ENCODE assay signal across 25 cellular contexts in the genomic region with DNA sequence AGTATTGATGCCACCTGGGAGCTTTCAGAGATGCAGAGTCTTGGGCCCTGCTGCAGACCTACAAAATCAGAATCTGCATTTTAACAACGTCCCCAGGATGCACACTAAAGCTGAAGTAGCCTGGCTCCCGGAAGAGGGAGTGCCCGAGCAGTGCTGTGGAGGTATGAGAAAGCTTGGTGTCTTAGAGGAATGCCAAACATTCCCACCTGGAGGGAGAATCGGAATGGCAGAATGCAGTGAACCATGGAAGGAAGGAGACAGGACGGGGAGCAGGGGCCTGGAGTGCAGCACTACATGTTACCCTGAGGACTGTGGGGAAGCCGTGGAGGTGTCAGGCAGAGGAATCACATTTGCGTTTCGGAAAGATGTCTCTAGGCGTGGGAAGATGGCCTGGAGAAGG.
A peak's percentile ranks its signal among the peaks of the same experiment; 100 is the strongest.
DNase-seq lines count a peak whose midpoint lies in the region; ATAC-seq lines count a peak whose summit lies in the region.
"Had no signal": no experiment of that assay in that cellular context is flagged by ENCODE, and none has a peak within 500 bp of the region (broad histone marks: within the 10 kb centered on the region; RNA-seq: fewer than 3 reads in every experiment).

No MANE protein-coding gene starts in this region.

- H3K4me3 Mint-ChIP-seq in central memory CD8-positive, alpha-beta T cell, result no peak overlapping the region
- H3K4me3 Mint-ChIP-seq: activated CD4-positive, alpha-beta T cell treated with anti-CD3 and anti-CD28 coated beads for 36 hours; activated CD8-positive, alpha-beta memory T cell treated with anti-CD3 and anti-CD28 coated beads, Interleukin-2, amount 10 ng/mL, durations not matched to agents 7 days and 5 days; activated T-cell treated with anti-CD3 and anti-CD28 coated beads, Interleukin-2, amount 50 U/mL, for 72 hours had no signal

- no peak overlapping the region for H3K4ac ChIP-seq in neuronal stem cell (ENCODE audit: low read length)

- H3K14ac ChIP-seq in neuronal stem cell (ENCODE audit: low read length), result no peak overlapping the region

- peak overlapping the region; percentile 2 for H2BK12ac ChIP-seq in neuronal stem cell (ENCODE audit: low read length)

- no peaks in the 10 kb centered on the region for H3K9me3 Mint-ChIP-seq in central memory CD8-positive, alpha-beta T cell
- H3K9me3 Mint-ChIP-seq: activated T-cell treated with anti-CD3 and anti-CD28 coated beads, Interleukin-2, amount 50 U/mL, for 72 hours had no signal

- DNase-seq in HK-2 (ENCODE audit: unreplicated experiment) (peak; percentile 31), islet precursor cell (peak; percentile 84), neuronal stem cell (ENCODE audit: low spot score) (no peak), HT-29 (ENCODE audit: low spot score) (no peak)
- DNase-seq in central memory CD8-positive, alpha-beta T cell (ENCODE audit: low spot score in 2 of 2), result no peak
- DNase-seq in activated CD4-positive, alpha-beta T cell treated with anti-CD3 and anti-CD28 coated beads, Interleukin-2, amount 50 U/mL, for 1 hour, result no peak
- DNase-seq in activated naive CD4-positive, alpha-beta T cell treated with Interleukin-2 at 50 U/mL for 16 hours, result no peak
- DNase-seq: activated CD4-positive, alpha-beta T cell treated with anti-CD3 and anti-CD28 coated beads for 36 hours; activated CD8-positive, alpha-beta memory T cell treated with anti-CD3 and anti-CD28 coated beads, Interleukin-2, amount 10 ng/mL, durations not matched to agents 7 days and 5 days; activated naive CD4-positive, alpha-beta T cell treated with anti-CD3 and anti-CD28 coated beads, Interleukin-2, amount 50 U/mL, for 16 hours; activated T-cell treated with anti-CD3 and anti-CD28 coated beads, Interleukin-2, amount 50 U/mL, for 72 hours; aorta; dermis blood vessel endothelial cell; DMS 273 treated with DMSO at 0.1 percent for 48 hours; glutamatergic neuron; NCI-H1694; NCI-H2171 treated with DMSO at 0.1 percent for 48 hours; NCI-H524; PC-9; SHP77 treated with DMSO at 0.1 percent for 48 hours; stimulated activated CD8-positive, alpha-beta memory T cell treated with anti-CD3 and anti-CD28 coated beads, Interleukin-4, amount 100 ng/mL, for 48 hours; stomach; tibial artery had no signal

- H3K4me1 Mint-ChIP-seq in central memory CD8-positive, alpha-beta T cell, result peaks cover 42% of the 10 kb centered on the region

- peak overlapping the region; percentile 63 for H2BK120ac ChIP-seq in neuronal stem cell (ENCODE audit: low read depth, low read length)

- peak overlapping the region; percentile 48 for H2AK5ac ChIP-seq in neuronal stem cell (ENCODE audit: low read depth, low read length)

- WGBS in neuronal stem cell (ENCODE audit: extremely low coverage in 2 of 2, insufficient read length in 2 of 2, insufficient replicate concordance in 1 of 2), 2 donors, result no CpG with 5 or more reads among the region's 9 CpGs

- peak overlapping the region; percentile 79 for H3K27ac Mint-ChIP-seq in central memory CD8-positive, alpha-beta T cell (ENCODE audit: low read depth)
- H3K27ac Mint-ChIP-seq: activated CD4-positive, alpha-beta T cell treated with anti-CD3 and anti-CD28 coated beads for 36 hours; activated CD8-positive, alpha-beta memory T cell treated with anti-CD3 and anti-CD28 coated beads, Interleukin-2, amount 10 ng/mL, durations not matched to agents 7 days and 5 days; progenitor cell of endocrine pancreas had no signal

- H4K8ac ChIP-seq in neuronal stem cell (ENCODE audit: low read depth, low read length), result no peak overlapping the region

- no peaks in the 10 kb centered on the region for H3K9me3 ChIP-seq in neuronal stem cell (replicated peaks in 1 of 2; ENCODE audit: control insufficient read depth in 2 of 2, insufficient read depth in 1 of 2, low read depth in 1 of 2, low read length in 2 of 2)
- H3K9me3 ChIP-seq: stomach, tibial artery had no signal

- H3K27ac ChIP-seq in neuronal stem cell (replicated peaks; ENCODE audit: low read length), result no peak overlapping the region
- H3K27ac ChIP-seq: KMS-11, PC-9, stomach, tibial artery had no signal

- H3K4me3 ChIP-seq in neuronal stem cell (ENCODE audit: low read length in 2 of 2), result no peak overlapping the region
- H3K4me3 ChIP-seq: PC-9, stomach, tibial artery had no signal

- ATAC-seq in central memory CD8-positive, alpha-beta T cell (replicated peaks; ENCODE audit: extremely low read depth, poor library complexity, severe bottlenecking), result no peak
- ATAC-seq: activated CD4-positive, alpha-beta T cell treated with anti-CD3 and anti-CD28 coated beads for 36 hours; activated CD8-positive, alpha-beta memory T cell treated with anti-CD3 and anti-CD28 coated beads, Interleukin-2, amount 10 ng/mL, durations not matched to agents 7 days and 5 days had no signal

- no peak overlapping the region for H3K9ac ChIP-seq in neuronal stem cell (ENCODE audit: low read depth, low read length, poor library complexity)
- H3K9ac ChIP-seq: KMS-11 had no signal

- H3K4me1 ChIP-seq in neuronal stem cell (ENCODE audit: control insufficient read depth in 2 of 2, insufficient read depth in 1 of 2, low read depth in 1 of 2, low read length in 2 of 2), result peaks cover 17 to 32% of the 10 kb centered on the region in 2 donors
- H3K4me1 ChIP-seq: stomach, tibial artery had no signal

- H2AFZ ChIP-seq in neuronal stem cell (ENCODE audit: low read length), result no peak overlapping the region
- H2AFZ ChIP-seq: PC-9 had no signal

- H3K27me3 ChIP-seq in neuronal stem cell (ENCODE audit: control insufficient read depth in 3 of 3, insufficient read depth in 3 of 3, low read depth in 1 of 3, low read length in 3 of 3), result no peaks in the 10 kb centered on the region
- H3K27me3 ChIP-seq: stomach, tibial artery had no signal

- H3K36me3 ChIP-seq in neuronal stem cell (replicated peaks in 1 of 2; ENCODE audit: control insufficient read depth in 2 of 2, insufficient read depth in 2 of 2, low read length in 2 of 2), result no peaks in the 10 kb centered on the region
- H3K36me3 ChIP-seq: tibial artery had no signal

- peak overlapping the region; percentile 72 for H3K18ac ChIP-seq in neuronal stem cell (ENCODE audit: low read length)

- no peak overlapping the region for H4K91ac ChIP-seq in neuronal stem cell (ENCODE audit: low read depth, low read length, poor library complexity)

- no peaks in the 10 kb centered on the region for H3K79me1 ChIP-seq in neuronal stem cell (ENCODE audit: low read depth, low read length)

- H3K23ac ChIP-seq in neuronal stem cell (ENCODE audit: low read depth, low read length, poor library complexity), result no peak overlapping the region

- H3K36me3 Mint-ChIP-seq in central memory CD8-positive, alpha-beta T cell (ENCODE audit: insufficient read depth), result peaks cover 76% of the 10 kb centered on the region

- H3K4me2 ChIP-seq in neuronal stem cell (ENCODE audit: insufficient read depth, low read length, poor library complexity, severe bottlenecking), result no peak overlapping the region
- H3K4me2 ChIP-seq: KMS-11, PC-9 had no signal

- H2BK15ac ChIP-seq in neuronal stem cell (ENCODE audit: low read length), result no peak overlapping the region

- H3K27me3 Mint-ChIP-seq in central memory CD8-positive, alpha-beta T cell, result no peaks in the 10 kb centered on the region
- H3K27me3 Mint-ChIP-seq: activated CD4-positive, alpha-beta T cell treated with anti-CD3 and anti-CD28 coated beads for 36 hours; activated CD8-positive, alpha-beta memory T cell treated with anti-CD3 and anti-CD28 coated beads, Interleukin-2, amount 10 ng/mL, durations not matched to agents 7 days and 5 days had no signal

- no peak overlapping the region for H2BK5ac ChIP-seq in neuronal stem cell (ENCODE audit: low read length)

Comparison
In these comparisons a context has a peak if more than half of its experiments do, and no peak if none do; other contexts are left out.
1. DNase-seq: peak in HK-2 (single experiment) and islet precursor cell (single experiment); none in central memory CD8-positive, alpha-beta T cell (0 of 2), neuronal stem cell (single experiment), HT-29 (single experiment), activated CD4-positive, alpha-beta T cell treated with anti-CD3 and anti-CD28 coated beads, Interleukin-2, amount 50 U/mL, for 1 hour (single experiment) and activated naive CD4-positive, alpha-beta T cell treated with Interleukin-2 at 50 U/mL for 16 hours (single experiment).